12 cellular contexts compared by ENCODE assay signal in the genomic region with DNA sequence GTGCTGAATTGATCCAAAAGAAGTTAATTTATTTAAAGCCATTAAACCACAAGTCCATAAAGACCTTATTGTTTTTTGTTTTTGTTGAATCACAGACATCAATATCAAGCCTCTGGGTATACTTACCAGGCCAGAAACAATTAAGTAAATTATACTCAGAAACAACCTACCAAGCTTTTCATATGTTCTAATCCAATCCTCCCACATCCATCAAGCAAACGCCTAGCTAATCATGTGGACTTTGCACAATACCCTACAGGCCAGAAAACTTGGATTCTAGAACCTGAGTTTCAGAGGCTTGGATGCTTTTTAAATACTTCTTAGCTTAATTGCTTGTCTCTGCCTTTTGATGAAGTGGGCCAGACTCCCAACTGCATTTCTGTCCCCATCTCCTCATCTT. TPM values are rescaled to one million over a fixed set of nuclear protein-coding genes. Genes with fewer than 3 reads are reported as not detected.
DNase-seq lines count a peak whose midpoint lies in the region; ATAC-seq lines count a peak whose summit lies in the region.
"Had no signal": no experiment of that assay in that cellular context is flagged by ENCODE, and none has a peak within 500 bp of the region (broad histone marks: within the 10 kb centered on the region; RNA-seq: fewer than 3 reads in every experiment).

No MANE protein-coding gene starts in this region.

- in situ Hi-C loops in SK-MEL-5 (cut with HindIII; ENCODE audit: low pct_unique_long_range_greater_than_20kb, low sequenced_read_pairs) = no loop called here

- DNase-seq in NCI-H82 (lab: John Stamatoyannopoulos, UW) (peak; percentile 64), NCI-H82 treated with DMSO at 0.1 percent for 48 hours (lab: John Stamatoyannopoulos, UW; ENCODE audit: unreplicated experiment) (no peak), SK-MEL-5 (ENCODE audit: low read depth, low spot score) (peak; percentile 78), foreskin melanocyte (peak; percentile 89), retina (peak; percentile 28), midbrain (lab: John Stamatoyannopoulos, UW) (no peak)
- DNase-seq: CD8-positive, alpha-beta memory T cell; GF-D8; HCEC 1CT; HFFc6 had no signal

- ATAC-seq in GM19397 (IDR thresholded peaks at IDR 0.05; ENCODE audit: unreplicated experiment) = no peak
- ATAC-seq in GM18498 (IDR thresholded peaks at IDR 0.05; ENCODE audit: unreplicated experiment) = no peak

RNA-seq across cellular contexts. Expression of a gene that starts 39.9 kb away (rescaled TPM):
- total RNA-seq in SK-MEL-5 (2014; rRNA removed; shearing (Covaris generic)) = 57.0 and 59.9 TPM in 2 replicates
- 35.3 and 36.8 TPM in 2 replicates for polyA plus RNA-seq in SK-MEL-5 (2015; cell fraction: cytosol; rRNA removed)
- polyA plus RNA-seq in SK-MEL-5 (2015; cell fraction: nucleus; rRNA removed) = 120 and 132 TPM in 2 replicates

RNA-seq across cellular contexts. Expression of a gene that starts 45.6 kb away (rescaled TPM):
- total RNA-seq in SK-MEL-5 (2014; rRNA removed; shearing (Covaris generic)) = 16.6 and 18.0 TPM in 2 replicates
- polyA plus RNA-seq in SK-MEL-5 (2015; cell fraction: cytosol; rRNA removed) = 6.5 and 9.5 TPM in 2 replicates
- polyA plus RNA-seq in SK-MEL-5 (2015; cell fraction: nucleus; rRNA removed) = 17.9 and 18.9 TPM in 2 replicates

Comparison
In these comparisons a context has a peak if more than half of its experiments do, and no peak if none do; other contexts are left out.
1. DNase-seq: peak in NCI-H82 (single experiment), SK-MEL-5 (single experiment), foreskin melanocyte (single experiment) and retina (single experiment); none in NCI-H82 treated with DMSO at 0.1 percent for 48 hours (single experiment) and midbrain (single experiment).